Comparison of ENCODE assay signal across 1 cellular context in the genomic region with DNA sequence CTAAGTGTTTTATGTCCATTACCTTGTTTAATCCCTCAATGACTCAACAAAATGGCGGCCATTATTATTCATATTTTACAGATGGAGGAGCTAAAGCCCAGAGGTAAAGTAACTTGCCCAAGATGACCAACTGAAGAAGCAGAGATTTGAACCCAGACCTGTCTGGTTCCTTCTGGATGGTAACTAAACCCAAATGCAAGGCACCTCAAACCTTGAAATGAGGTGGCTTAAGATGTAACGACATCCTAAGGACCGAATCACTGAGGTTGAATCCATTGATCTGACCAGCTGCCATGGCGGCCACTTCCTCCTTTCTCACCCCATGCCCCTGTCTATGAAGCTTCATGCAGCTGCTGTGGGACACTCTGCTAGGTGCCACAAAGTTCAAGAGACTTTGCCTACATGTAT.
TF ChIP-seq lines count a peak whose summit lies in the region.

No MANE protein-coding gene starts in this region.

TF ChIP-seq in SK-N-SH treated with all-trans-retinoic acid at 6 μM for 48 hours, 23 proteins besides CTCF, POLR2A, EP300 and RAD21 (continued from another document):
- TF ChIP-seq, protein P1, sequence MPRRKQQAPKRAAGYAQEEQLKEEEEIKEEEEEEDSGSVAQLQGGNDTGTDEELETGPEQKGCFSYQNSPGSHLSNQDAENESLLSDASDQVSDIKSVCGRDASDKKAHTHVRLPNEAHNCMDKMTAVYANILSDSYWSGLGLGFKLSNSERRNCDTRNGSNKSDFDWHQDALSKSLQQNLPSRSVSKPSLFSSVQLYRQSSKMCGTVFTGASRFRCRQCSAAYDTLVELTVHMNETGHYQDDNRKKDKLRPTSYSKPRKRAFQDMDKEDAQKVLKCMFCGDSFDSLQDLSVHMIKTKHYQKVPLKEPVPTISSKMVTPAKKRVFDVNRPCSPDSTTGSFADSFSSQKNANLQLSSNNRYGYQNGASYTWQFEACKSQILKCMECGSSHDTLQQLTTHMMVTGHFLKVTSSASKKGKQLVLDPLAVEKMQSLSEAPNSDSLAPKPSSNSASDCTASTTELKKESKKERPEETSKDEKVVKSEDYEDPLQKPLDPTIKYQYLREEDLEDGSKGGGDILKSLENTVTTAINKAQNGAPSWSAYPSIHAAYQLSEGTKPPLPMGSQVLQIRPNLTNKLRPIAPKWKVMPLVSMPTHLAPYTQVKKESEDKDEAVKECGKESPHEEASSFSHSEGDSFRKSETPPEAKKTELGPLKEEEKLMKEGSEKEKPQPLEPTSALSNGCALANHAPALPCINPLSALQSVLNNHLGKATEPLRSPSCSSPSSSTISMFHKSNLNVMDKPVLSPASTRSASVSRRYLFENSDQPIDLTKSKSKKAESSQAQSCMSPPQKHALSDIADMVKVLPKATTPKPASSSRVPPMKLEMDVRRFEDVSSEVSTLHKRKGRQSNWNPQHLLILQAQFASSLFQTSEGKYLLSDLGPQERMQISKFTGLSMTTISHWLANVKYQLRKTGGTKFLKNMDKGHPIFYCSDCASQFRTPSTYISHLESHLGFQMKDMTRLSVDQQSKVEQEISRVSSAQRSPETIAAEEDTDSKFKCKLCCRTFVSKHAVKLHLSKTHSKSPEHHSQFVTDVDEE (CRISPR knock-in tag; IDR thresholded peaks at IDR 0.05): no peak
- TF ChIP-seq BACH2 (CRISPR knock-in tag; IDR thresholded peaks at IDR 0.05; ENCODE audit: borderline replicate concordance) (no peak), TOX (CRISPR knock-in tag; IDR thresholded peaks at IDR 0.05; ENCODE audit: borderline replicate concordance) (no peak)
